In the genomic region with DNA sequence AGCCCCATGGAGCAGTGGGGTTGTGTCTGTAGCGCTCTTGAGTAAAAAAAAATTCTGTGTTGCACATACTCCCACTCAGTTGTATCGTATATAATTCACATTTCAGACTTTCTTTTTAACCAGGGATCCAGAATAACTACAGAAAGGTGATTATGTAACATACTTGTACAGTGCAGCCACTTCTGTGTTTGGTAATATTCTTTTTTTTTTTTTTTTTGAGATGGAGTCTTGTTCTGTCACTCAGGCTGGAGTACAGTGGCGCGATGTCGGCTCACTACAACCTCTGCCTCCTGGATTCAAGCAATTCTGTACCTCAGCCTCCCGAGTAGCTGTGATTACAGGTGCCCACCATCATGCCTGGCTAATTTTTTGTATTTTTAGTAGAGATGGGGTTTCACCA, we compare ENCODE assay signal across 8 cellular contexts.
"Had no signal": no experiment of that assay in that cellular context is flagged by ENCODE, and none has a peak within 500 bp of the region (broad histone marks: within the 10 kb centered on the region; RNA-seq: fewer than 3 reads in every experiment).

No MANE protein-coding gene starts in this region.

- H3K4me3 Mint-ChIP-seq: IgD-negative memory B cell had no signal

- H3K9me3 Mint-ChIP-seq: IgD-negative memory B cell had no signal

- H3K27me3 Mint-ChIP-seq: IgD-negative memory B cell had no signal

- H3K4me2 ChIP-seq: KMS-11 had no signal

- DNase-seq: IMR-90, KBM-7, KG1 had no signal

- H3K27ac ChIP-seq: HL-60, KMS-11 had no signal

- H3K27ac Mint-ChIP-seq: IgD-negative memory B cell had no signal

- H3K4me3 ChIP-seq: K562 had no signal

- ATAC-seq: HepG2, K562 had no signal
